ENCODE assay signal across 27 cellular contexts in genomic region chr10:113849140-113849803, GRCh38.
"Had no signal": no experiment of that assay in that cellular context is flagged by ENCODE, and none has a peak within 500 bp of the region (broad histone marks: within the 10 kb centered on the region; RNA-seq: fewer than 3 reads in every experiment).

No MANE protein-coding gene starts in this region.

- H3K4me2 ChIP-seq: hepatocyte had no signal

- H3K27ac Mint-ChIP-seq: activated B cell treated with CpG ODN at 0.5 μM for 24 hours; activated naive CD8-positive, alpha-beta T cell treated with anti-CD3 and anti-CD28 coated beads, Interleukin-2, amount 10 ng/mL, durations not matched to agents 7 days and 5 days; activated T-helper 1 cell treated with anti-CD3 and anti-CD28 coated beads, Interleukin-12 subunit alpha, Interleukin-12 subunit beta, Interleukin-2, Interleukin-4 antibody, amounts not matched to agents 30 ng/mL and 10 ng/mL and 1 ng/mL, durations not matched to agents 14 hours and 24 hours and 36 hours; nephron; stimulated activated naive CD8-positive, alpha-beta T cell treated with anti-CD3 and anti-CD28 coated beads, Interleukin-15, amount 100 ng/mL, for 72 hours had no signal

- H3K9me3 Mint-ChIP-seq: activated B cell treated with CpG ODN at 0.5 μM for 24 hours; activated CD8-positive, alpha-beta T cell treated with anti-CD3 and anti-CD28 coated beads for 36 hours; activated naive CD4-positive, alpha-beta T cell treated with anti-CD3 and anti-CD28 coated beads, Interleukin-2, amount 10 ng/mL, durations not matched to agents 7 days and 5 days; activated naive CD8-positive, alpha-beta T cell treated with anti-CD3 and anti-CD28 coated beads, Interleukin-2, amount 10 ng/mL, durations not matched to agents 7 days and 5 days; activated T-helper 1 cell treated with anti-CD3 and anti-CD28 coated beads, Interleukin-12 subunit alpha, Interleukin-12 subunit beta, Interleukin-2, Interleukin-4 antibody, amounts not matched to agents 30 ng/mL and 10 ng/mL and 1 ng/mL, durations not matched to agents 14 hours and 24 hours and 36 hours; nephron; stimulated activated effector memory CD8-positive, alpha-beta T cell treated with anti-CD3 and anti-CD28 coated beads, Interleukin-12 subunit alpha, Interleukin-12 subunit beta, amount 100 ng/mL, for 72 hours; stimulated activated naive CD8-positive, alpha-beta T cell treated with anti-CD3 and anti-CD28 coated beads, Interleukin-15, amount 100 ng/mL, for 72 hours had no signal

- H3K4me3 Mint-ChIP-seq: activated B cell treated with CpG ODN at 0.5 μM for 24 hours had no signal

- FAIRE-seq: endothelial cell of umbilical vein, keratinocyte, small intestine had no signal

- H3K36me3 ChIP-seq: breast epithelium, ovary, prostate gland had no signal

- H3K27me3 ChIP-seq: breast epithelium, gastroesophageal sphincter, hepatocyte, ovary, sigmoid colon, upper lobe of left lung had no signal

- H3K4me3 ChIP-seq: breast epithelium, gastroesophageal sphincter, hepatocyte, ovary, prostate gland, sigmoid colon, upper lobe of left lung had no signal

- DNase-seq: activated B cell treated with CpG ODN at 0.5 μM for 24 hours; activated CD4-positive, alpha-beta T cell treated with anti-CD3 and anti-CD28 coated beads, Interleukin-2, amount 50 U/mL, for 1 hour; activated CD8-positive, alpha-beta T cell treated with anti-CD3 and anti-CD28 coated beads for 36 hours; activated gamma-delta T cell; activated naive CD4-positive, alpha-beta T cell treated with anti-CD3 and anti-CD28 coated beads, Interleukin-2, amount 10 ng/mL, durations not matched to agents 7 days and 5 days; activated naive CD8-positive, alpha-beta T cell treated with anti-CD3 and anti-CD28 coated beads, Interleukin-2, amount 10 ng/mL, durations not matched to agents 7 days and 5 days; activated T-cell treated with anti-CD3 and anti-CD28 coated beads for 4 hours; central memory CD4-positive, alpha-beta T cell; left cardiac atrium; left ventricle myocardium superior; ovary; retina; sigmoid colon; small intestine; stimulated activated CD4-positive, alpha-beta T cell treated with anti-CD3 and anti-CD28 coated beads, Interleukin-4, amount 100 ng/mL, for 24 hours; stimulated activated naive CD8-positive, alpha-beta T cell treated with anti-CD3 and anti-CD28 coated beads, Interleukin-15, amount 100 ng/mL, for 72 hours; substantia nigra; upper lobe of left lung had no signal

- H3K9me3 ChIP-seq: breast epithelium, gastroesophageal sphincter, ovary, prostate gland, sigmoid colon, upper lobe of left lung had no signal

- H2AFZ ChIP-seq: hepatocyte had no signal

- H3K4me1 ChIP-seq: breast epithelium, prostate gland had no signal

- ATAC-seq: activated CD8-positive, alpha-beta T cell treated with anti-CD3 and anti-CD28 coated beads for 36 hours; gastroesophageal sphincter; left cardiac atrium; left ventricle myocardium superior; stimulated activated effector memory CD8-positive, alpha-beta T cell treated with anti-CD3 and anti-CD28 coated beads, Interleukin-12 subunit alpha, Interleukin-12 subunit beta, amount 100 ng/mL, for 72 hours; stimulated activated naive CD8-positive, alpha-beta T cell treated with anti-CD3 and anti-CD28 coated beads, Interleukin-15, amount 100 ng/mL, for 72 hours had no signal

- H3K27ac ChIP-seq: breast epithelium, gastroesophageal sphincter, hepatocyte, ovary, sigmoid colon, upper lobe of left lung had no signal

- H3K27me3 Mint-ChIP-seq: activated B cell treated with CpG ODN at 0.5 μM for 24 hours; activated CD8-positive, alpha-beta T cell treated with anti-CD3 and anti-CD28 coated beads for 36 hours; activated naive CD4-positive, alpha-beta T cell treated with anti-CD3 and anti-CD28 coated beads, Interleukin-2, amount 10 ng/mL, durations not matched to agents 7 days and 5 days; activated naive CD8-positive, alpha-beta T cell treated with anti-CD3 and anti-CD28 coated beads, Interleukin-2, amount 10 ng/mL, durations not matched to agents 7 days and 5 days; stimulated activated naive CD8-positive, alpha-beta T cell treated with anti-CD3 and anti-CD28 coated beads, Interleukin-15, amount 100 ng/mL, for 72 hours had no signal
